9 cellular contexts compared by ENCODE assay signal in the genomic region with DNA sequence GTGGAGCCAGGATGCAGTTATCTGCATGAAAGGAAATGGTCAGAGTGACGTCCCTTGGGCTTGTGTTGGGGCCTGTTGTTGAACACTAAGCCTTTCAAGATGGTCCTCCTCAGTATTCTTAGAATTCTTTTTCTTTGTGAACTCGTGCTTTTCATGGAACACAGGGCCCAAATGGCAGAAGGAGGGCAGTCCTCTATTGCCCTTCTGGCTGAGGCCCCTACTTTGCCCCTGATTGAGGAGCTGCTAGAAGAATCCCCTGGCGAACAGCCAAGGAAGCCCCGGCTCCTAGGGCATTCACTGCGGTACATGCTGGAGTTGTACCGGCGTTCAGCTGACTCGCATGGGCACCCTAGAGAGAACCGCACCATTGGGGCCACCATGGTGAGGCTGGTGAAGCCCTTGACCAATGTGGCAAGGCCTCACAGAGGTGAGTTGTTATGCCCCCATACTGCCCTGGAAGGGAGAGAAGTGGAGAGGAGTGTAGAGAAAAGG. TPM values are rescaled to one million over a fixed set of nuclear protein-coding genes. Genes with fewer than 3 reads are reported as not detected.
"Had no signal": no experiment of that assay in that cellular context is flagged by ENCODE, and none has a peak within 500 bp of the region (broad histone marks: within the 10 kb centered on the region; RNA-seq: fewer than 3 reads in every experiment).

A gene (plus strand): TSS at position 51 of the 492 bp plus-strand sequence. CDS start 49 bp downstream, at position 100.

- FAIRE-seq: G401.6, GM12878, GM12891, GM12892, GM18507, GM19239 had no signal

- ATAC-seq: GM12878 had no signal

- DNase-seq: GDM1, GF-D8 had no signal

- H3K4me3 ChIP-seq: GM12878 had no signal

RNA-seq across cellular contexts. Expression of the gene that starts here (rescaled TPM):
- total RNA-seq: G401, GM12878 had no signal
- polyA plus RNA-seq: GM12878 had no signal
